8 cellular contexts compared by ENCODE assay signal in the genomic region with DNA sequence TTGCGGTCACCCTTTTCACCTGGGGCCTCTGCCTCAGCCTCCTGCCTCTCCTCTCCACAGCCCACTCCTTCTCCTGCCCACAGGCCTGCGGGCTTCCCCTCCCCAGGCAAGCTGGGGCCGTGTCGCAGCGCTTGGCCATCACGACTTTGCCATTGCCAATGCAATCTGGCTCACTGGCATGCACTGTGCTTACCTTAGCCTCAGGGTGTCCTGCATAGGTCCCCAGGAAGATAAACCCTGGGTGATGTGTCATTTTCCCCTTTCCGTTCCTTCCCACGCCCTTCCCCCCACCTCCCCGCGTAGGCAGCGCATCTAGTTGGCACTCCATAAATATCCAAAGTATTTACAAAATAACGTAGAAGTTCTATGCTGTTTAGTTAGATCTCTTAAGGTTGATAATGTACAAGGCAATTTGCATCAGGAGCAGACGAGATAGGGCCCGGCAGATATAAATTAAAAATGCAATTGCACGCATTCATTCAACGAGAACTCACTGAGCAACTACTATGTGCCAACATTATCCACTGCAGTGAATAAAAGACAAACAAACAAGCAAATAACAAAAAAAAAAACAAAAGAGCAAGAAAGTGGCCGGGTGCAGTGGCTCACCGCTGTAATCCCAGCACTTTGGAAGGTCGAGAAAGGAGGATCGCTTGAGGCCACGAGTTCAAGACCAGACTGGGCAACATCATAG. TPM values are rescaled to one million over a fixed set of nuclear protein-coding genes. Genes with fewer than 3 reads are reported as not detected.
DNase-seq lines count a peak whose midpoint lies in the region; ATAC-seq and TF ChIP-seq lines count a peak whose summit lies in the region.

No MANE protein-coding gene starts in this region.

- TF ChIP-seq POLR2A in esophagus squamous epithelium (IDR thresholded peaks at IDR 0.05) (no peak), prostate gland (IDR thresholded peaks at IDR 0.05) (no peak)

- H3K4me3 ChIP-seq in GM06990 (replicated peaks; ENCODE audit: low read depth, low read length), result peak overlapping the region; percentile 94
- H3K4me3 ChIP-seq in RWPE2 (ENCODE audit: severe bottlenecking), result peak overlapping the region; percentile 93
- peak overlapping the region; percentile 85 to 100 (median 90) for H3K4me3 ChIP-seq in esophagus squamous epithelium
- peak overlapping the region; percentile 68 to 98 for H3K4me3 ChIP-seq in prostate gland

- H3K27me3 ChIP-seq in GM06990 (replicated peaks; ENCODE audit: control insufficient read depth, insufficient read depth, low read length) (no peaks in the 10 kb centered on the region), RWPE2 (ENCODE audit: insufficient read depth, poor library complexity, severe bottlenecking) (no peaks in the 10 kb centered on the region), esophagus squamous epithelium (no peaks in the 10 kb centered on the region), prostate gland (replicated peaks; ENCODE audit: insufficient read depth) (no peaks in the 10 kb centered on the region)

- peaks cover 14% of the 10 kb centered on the region for H3K4me1 ChIP-seq in RWPE2 (ENCODE audit: insufficient read depth, poor library complexity, severe bottlenecking)
- H3K4me1 ChIP-seq in esophagus squamous epithelium, result peaks cover 13 to 53% (median 31%) of the 10 kb centered on the region in 3 donors
- H3K4me1 ChIP-seq in prostate gland (replicated peaks), result peaks cover 7% of the 10 kb centered on the region

- TF ChIP-seq CTCF in GM06990 (IDR thresholded peaks at IDR 0.05; ENCODE audit: insufficient read depth, low read length, poor library complexity, severe bottlenecking) (no peak), RWPE2 (IDR thresholded peaks at IDR 0.05; ENCODE audit: poor library complexity, severe bottlenecking) (no peak), esophagus squamous epithelium (IDR thresholded peaks at IDR 0.05) (no peak), prostate gland (IDR thresholded peaks at IDR 0.05) (no peak)

- no peak for ATAC-seq in RWPE2 (ENCODE audit: low read depth)

- peaks cover 9% of the 10 kb centered on the region for H3K36me3 ChIP-seq in GM06990 (ENCODE audit: control insufficient read depth, insufficient read depth, low read length)
- peaks cover 37% of the 10 kb centered on the region for H3K36me3 ChIP-seq in RWPE2 (ENCODE audit: low read depth)
- peaks cover 0 to 23% (median 18%) of the 10 kb centered on the region in 3 donors for H3K36me3 ChIP-seq in esophagus squamous epithelium
- H3K36me3 ChIP-seq in prostate gland, result peaks cover 0 to 12% of the 10 kb centered on the region in 2 donors

- H3K27ac ChIP-seq in RWPE2 (ENCODE audit: poor library complexity, severe bottlenecking), result peak overlapping the region; percentile 59
- H3K27ac ChIP-seq in esophagus squamous epithelium, result peak overlapping the region; percentile 90 to 93 (median 92)
- peak overlapping the region in 1 of 2 donors; percentile 85 for H3K27ac ChIP-seq in prostate gland

- no peak for DNase-seq in GM06990 (ENCODE audit: extremely low read depth, insufficient read length)
- DNase-seq in RWPE2 (ENCODE audit: low spot score), result no peak
- DNase-seq in esophagus squamous epithelium (lab: John Stamatoyannopoulos, UW), result no peak
- DNase-seq in prostate gland (ENCODE audit: low spot score), result no peak
- no peak for DNase-seq in SKM-1 (lab: John Stamatoyannopoulos, UW; ENCODE audit: unreplicated experiment)
- DNase-seq in NCI-H524 (lab: John Stamatoyannopoulos, UW), result no peak
- DNase-seq in SK-N-DZ (ENCODE audit: low spot score), result no peak
- DNase-seq in AG08395 (ENCODE audit: low spot score), result no peak

- intact Hi-C loops in esophagus squamous epithelium (cut with DNase I), result loop anchor here (10.0 kb wide), 1 partner anchor 274 kb away; no protein-coding TSS in a partner anchor
- intact Hi-C loops in prostate gland (cut with DNase I), result loop anchor here (5.0 kb wide), 2 partner anchors 66 to 276 kb away; a partner anchor contains a TSS

- WGBS in esophagus squamous epithelium, 2 donors, result 39 to 47% methylated on average over 21 of the region's 21 CpGs
- WGBS in prostate gland, result 44% methylated on average over 21 of the region's 21 CpGs

- H3K9me3 ChIP-seq in RWPE2 (ENCODE audit: severe bottlenecking) (no peaks in the 10 kb centered on the region), esophagus squamous epithelium (no peaks in the 10 kb centered on the region), prostate gland (no peaks in the 10 kb centered on the region)

RNA-seq across cellular contexts. Expression of a gene that starts 1.0 kb away (rescaled TPM):
- total RNA-seq in esophagus squamous epithelium (100 to 1,000 TPM in 2 of 4 donors, 10 to 100 TPM in 2; 68.3 to 121 (median 104) TPM), prostate gland (100 to 1,000 TPM; 143 to 220 TPM)
- 82.5 and 83.5 TPM in 2 replicates for polyA plus RNA-seq in SK-N-DZ (2014; cell fraction: cytosol; rRNA removed)
- 72.4 and 88.3 TPM in 2 replicates for polyA plus RNA-seq in SK-N-DZ (2014; cell fraction: nucleus; rRNA removed)

RNA-seq across cellular contexts. Expression of a gene that starts 30.2 kb away (rescaled TPM):
- total RNA-seq in esophagus squamous epithelium (10 to 100 TPM; 24.2 to 32.7 (median 29.7) TPM), prostate gland (10 to 100 TPM; 29.1 to 34.9 TPM)
- polyA plus RNA-seq in SK-N-DZ (2014; cell fraction: cytosol; rRNA removed), result 17.6 and 26.8 TPM in 2 replicates
- polyA plus RNA-seq in SK-N-DZ (2014; cell fraction: nucleus; rRNA removed), result 15.1 and 20.6 TPM in 2 replicates
